ENCODE assay signal across 1 cellular context in the genomic region with DNA sequence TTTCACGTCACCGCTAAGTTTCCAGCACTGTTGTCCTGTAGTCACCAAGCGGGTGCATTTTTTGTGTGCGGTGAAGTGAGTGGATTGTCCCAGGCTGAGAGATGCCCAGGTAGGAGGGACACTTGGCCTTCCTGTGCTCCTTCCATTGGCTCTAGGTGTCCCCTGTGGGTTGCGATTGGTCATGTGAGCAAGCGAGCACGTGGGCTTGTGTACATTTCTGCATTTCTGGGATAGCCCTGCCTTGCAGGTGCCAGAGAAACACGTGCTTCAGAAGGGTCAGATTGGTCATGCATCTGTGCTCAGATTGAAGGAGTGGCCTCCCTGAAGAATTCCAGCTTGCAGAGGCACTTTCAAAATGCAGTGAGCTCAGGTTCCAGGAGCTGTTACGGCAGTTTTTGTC.
TF ChIP-seq lines count a peak whose summit lies in the region.

No MANE protein-coding gene starts in this region.

TF ChIP-seq in WTC11, 78 proteins besides CTCF, POLR2A, EP300 and RAD21 (continued from another document):
- TF ChIP-seq ZNF425 (CRISPR knock-in tag; conservative IDR thresholded peaks at IDR 0.05) (no peak), NFATC4 (CRISPR knock-in tag; IDR thresholded peaks at IDR 0.05) (no peak), ZNF121 (CRISPR knock-in tag; IDR thresholded peaks at IDR 0.05) (no peak), ESRRA (CRISPR knock-in tag; IDR thresholded peaks at IDR 0.05; ENCODE audit: borderline replicate concordance) (no peak), E2F1 (CRISPR knock-in tag; IDR thresholded peaks at IDR 0.05) (no peak), RORB (CRISPR knock-in tag; IDR thresholded peaks at IDR 0.05) (no peak), ZNF416 (CRISPR knock-in tag; IDR thresholded peaks at IDR 0.05) (no peak), KAT7 (CRISPR knock-in tag; IDR thresholded peaks at IDR 0.05; ENCODE audit: borderline replicate concordance) (no peak), NR3C1 (CRISPR knock-in tag; conservative IDR thresholded peaks at IDR 0.05; ENCODE audit: low read depth) (no peak)
- TF ChIP-seq, protein P1, sequence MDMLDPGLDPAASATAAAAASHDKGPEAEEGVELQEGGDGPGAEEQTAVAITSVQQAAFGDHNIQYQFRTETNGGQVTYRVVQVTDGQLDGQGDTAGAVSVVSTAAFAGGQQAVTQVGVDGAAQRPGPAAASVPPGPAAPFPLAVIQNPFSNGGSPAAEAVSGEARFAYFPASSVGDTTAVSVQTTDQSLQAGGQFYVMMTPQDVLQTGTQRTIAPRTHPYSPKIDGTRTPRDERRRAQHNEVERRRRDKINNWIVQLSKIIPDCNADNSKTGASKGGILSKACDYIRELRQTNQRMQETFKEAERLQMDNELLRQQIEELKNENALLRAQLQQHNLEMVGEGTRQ (CRISPR knock-in tag; IDR thresholded peaks at IDR 0.05) = peak; percentile 82
- TF ChIP-seq, protein P2, sequence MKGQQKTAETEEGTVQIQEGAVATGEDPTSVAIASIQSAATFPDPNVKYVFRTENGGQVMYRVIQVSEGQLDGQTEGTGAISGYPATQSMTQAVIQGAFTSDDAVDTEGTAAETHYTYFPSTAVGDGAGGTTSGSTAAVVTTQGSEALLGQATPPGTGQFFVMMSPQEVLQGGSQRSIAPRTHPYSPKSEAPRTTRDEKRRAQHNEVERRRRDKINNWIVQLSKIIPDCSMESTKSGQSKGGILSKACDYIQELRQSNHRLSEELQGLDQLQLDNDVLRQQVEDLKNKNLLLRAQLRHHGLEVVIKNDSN (CRISPR knock-in tag; IDR thresholded peaks at IDR 0.05) = peak; percentile 83
